Comparison of ENCODE assay signal across 8 cellular contexts in the genomic region with DNA sequence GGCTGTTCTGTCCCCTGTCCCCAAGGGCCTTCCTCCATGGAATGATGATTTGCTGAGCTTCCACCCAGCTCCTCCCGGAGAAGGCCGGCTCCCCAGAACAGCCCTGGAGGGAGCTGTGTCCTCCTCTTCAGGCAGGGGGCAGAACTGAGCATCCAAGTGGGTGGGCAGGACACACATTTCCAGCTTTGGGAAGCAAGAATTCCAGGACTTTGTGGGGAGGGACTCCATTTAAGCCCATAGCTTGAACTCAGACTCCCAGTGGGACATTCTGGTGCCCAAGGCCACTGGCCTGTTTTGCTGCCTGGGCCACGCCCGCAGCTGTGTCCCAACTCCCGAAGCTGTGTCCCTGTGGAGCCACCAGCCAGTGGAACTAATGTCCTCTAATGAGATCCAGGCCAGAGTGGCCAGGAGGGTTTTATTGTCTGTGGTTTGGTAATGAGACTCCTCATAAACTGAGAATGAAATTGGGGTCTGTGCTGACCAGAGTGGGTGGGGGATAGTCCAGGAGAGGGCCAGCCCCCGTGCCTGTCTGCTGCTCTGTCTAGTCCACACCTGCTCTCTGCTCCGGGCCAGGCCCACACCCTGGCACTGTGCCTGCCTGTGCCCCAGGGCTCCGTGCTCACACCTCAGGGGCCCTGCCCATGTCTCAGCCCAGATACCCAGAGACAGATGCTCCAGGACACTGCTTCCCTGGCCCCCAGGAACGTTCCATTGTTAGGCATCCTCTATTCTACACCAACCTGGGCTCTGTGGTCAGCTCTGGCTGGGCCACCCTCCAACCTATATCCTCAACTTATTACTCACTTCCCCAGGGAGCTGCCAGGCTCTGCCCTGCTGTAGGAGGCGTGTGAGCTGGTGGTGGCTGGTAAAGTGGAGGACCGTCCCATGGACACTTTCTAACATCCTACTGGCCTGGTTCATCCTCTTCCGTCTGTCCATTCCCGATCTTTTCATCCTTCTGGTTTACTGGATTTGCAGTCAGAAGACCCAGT. TPM values are rescaled to one million over a fixed set of nuclear protein-coding genes. Genes with fewer than 3 reads are reported as not detected.
A peak's percentile ranks its signal among the peaks of the same experiment; 100 is the strongest.
DNase-seq lines count a peak whose midpoint lies in the region; TF ChIP-seq lines count a peak whose summit lies in the region.

No MANE protein-coding gene starts in this region.

- no peak overlapping the region for H3K4me3 Mint-ChIP-seq in neural crest cell
- no peak overlapping the region for H3K4me3 Mint-ChIP-seq in T-helper 2 cell treated with Interferon-gamma antibody and Interleukin-4, amounts not matched to agents 5 μg/mL and 100 μg/mL, for 36 hours

- peaks cover 8% of the 10 kb centered on the region; the same call in 1 of the 2 replicates for H4K20me1 ChIP-seq in MM.1S (ENCODE audit: insufficient read depth, low read length)

- H3K36me3 ChIP-seq in MM.1S (replicated peaks; ENCODE audit: insufficient read depth, low read length), result no peaks in the 10 kb centered on the region

- no peak overlapping the region for H3K27ac Mint-ChIP-seq in neural crest cell (ENCODE audit: unreplicated experiment)
- H3K27ac Mint-ChIP-seq in T-helper 2 cell treated with Interferon-gamma antibody and Interleukin-4, amounts not matched to agents 5 μg/mL and 100 μg/mL, for 36 hours, result no peak overlapping the region

- peaks cover 42% of the 10 kb centered on the region for H3K4me1 ChIP-seq in MM.1S (ENCODE audit: low read length)

- H3K36me3 Mint-ChIP-seq in neural crest cell (ENCODE audit: low read depth), result no peaks in the 10 kb centered on the region
- no peaks in the 10 kb centered on the region for H3K36me3 Mint-ChIP-seq in T-helper 2 cell treated with Interferon-gamma antibody and Interleukin-4, amounts not matched to agents 5 μg/mL and 100 μg/mL, for 36 hours (ENCODE audit: low read depth)

- no peak overlapping the region for H3K4me3 ChIP-seq in MM.1S (ENCODE audit: low read length)

- peak overlapping the region; percentile 89 for H3K27ac ChIP-seq in MM.1S (ENCODE audit: low read length)

- H3F3A ChIP-seq in MM.1S (ENCODE audit: insufficient read depth, low read length), result peaks cover 26% of the 10 kb centered on the region; the same call in 1 of the 2 replicates

- DNase-seq in Daoy (ENCODE audit: low read depth), result peak; percentile 69
- no peak for DNase-seq in MM.1S
- DNase-seq in ecto neural progenitor cell (ENCODE audit: low spot score), result peak; percentile 81
- DNase-seq in neural crest cell (ENCODE audit: low read depth, low spot score), result peak; percentile 44
- DNase-seq in NCI-H2171 treated with DMSO at 0.1 percent for 48 hours (lab: John Stamatoyannopoulos, UW), result no peak
- no peak for DNase-seq in activated CD8-positive, alpha-beta memory T cell treated with anti-CD3 and anti-CD28 coated beads for 24 hours
- DNase-seq in T-helper 2 cell treated with Interferon-gamma antibody and Interleukin-4, amounts not matched to agents 5 μg/mL and 100 μg/mL, for 36 hours (ENCODE audit: low spot score), result no peak
- DNase-seq in stimulated activated CD4-positive, alpha-beta T cell treated with anti-CD3 and anti-CD28 coated beads, Interleukin-2, amount 100 ng/mL, for 48 hours, result no peak

- no peaks in the 10 kb centered on the region for H3K9me3 ChIP-seq in MM.1S (replicated peaks; ENCODE audit: insufficient read depth, low read length)

- no peaks in the 10 kb centered on the region for H3K9me2 ChIP-seq in MM.1S (replicated peaks; ENCODE audit: insufficient read depth, low read length)

- no peak overlapping the region for H2AFZ ChIP-seq in MM.1S (ENCODE audit: low read length)

- TF ChIP-seq CTCF in MM.1S (IDR thresholded peaks at IDR 0.05; ENCODE audit: low read length) (peak; percentile 31), neural crest cell (conservative IDR thresholded peaks at IDR 0.05) (peak; percentile 51)

- H3K9me3 Mint-ChIP-seq in neural crest cell, result no peaks in the 10 kb centered on the region
- H3K9me3 Mint-ChIP-seq in T-helper 2 cell treated with Interferon-gamma antibody and Interleukin-4, amounts not matched to agents 5 μg/mL and 100 μg/mL, for 36 hours, result no peaks in the 10 kb centered on the region

- peak overlapping the region; percentile 97 for H3K4me2 ChIP-seq in MM.1S (ENCODE audit: low read depth, low read length)

- no peaks in the 10 kb centered on the region for H3K27me3 ChIP-seq in MM.1S (replicated peaks; ENCODE audit: insufficient read depth, low read length)

- peaks cover 65% of the 10 kb centered on the region for H3K4me1 Mint-ChIP-seq in neural crest cell
- H3K4me1 Mint-ChIP-seq in T-helper 2 cell treated with Interferon-gamma antibody and Interleukin-4, amounts not matched to agents 5 μg/mL and 100 μg/mL, for 36 hours (ENCODE audit: low read depth), result no peaks in the 10 kb centered on the region

- no peaks in the 10 kb centered on the region for H3K27me3 Mint-ChIP-seq in neural crest cell (ENCODE audit: low read depth)
- peaks cover 32% of the 10 kb centered on the region for H3K27me3 Mint-ChIP-seq in T-helper 2 cell treated with Interferon-gamma antibody and Interleukin-4, amounts not matched to agents 5 μg/mL and 100 μg/mL, for 36 hours (ENCODE audit: low read depth)

- peak overlapping the region; percentile 16; the same call in 1 of the 2 replicates for H3K9ac ChIP-seq in MM.1S (ENCODE audit: low read length)

- peaks cover 93% of the 10 kb centered on the region for H3K79me2 ChIP-seq in MM.1S (ENCODE audit: low read length)

RNA-seq across cellular contexts. Expression of gene NECTIN1, which starts 7.6 kb away (rescaled TPM):
- 3.3 and 4.1 TPM in 2 replicates for total RNA-seq in Daoy (2014; rRNA removed; shearing (Covaris generic))
- 44.6 and 49.2 TPM in 2 replicates for total RNA-seq in neural crest cell

Comparison
In these comparisons a context has a peak if more than half of its experiments do, and no peak if none do; other contexts are left out.
1. DNase-seq: peak in Daoy (single experiment), ecto neural progenitor cell (single experiment) and neural crest cell (single experiment); none in MM.1S (single experiment), NCI-H2171 treated with DMSO at 0.1 percent for 48 hours (single experiment), activated CD8-positive, alpha-beta memory T cell treated with anti-CD3 and anti-CD28 coated beads for 24 hours (single experiment), T-helper 2 cell treated with Interferon-gamma antibody and Interleukin-4, amounts not matched to agents 5 μg/mL and 100 μg/mL, for 36 hours (single experiment) and stimulated activated CD4-positive, alpha-beta T cell treated with anti-CD3 and anti-CD28 coated beads, Interleukin-2, amount 100 ng/mL, for 48 hours (0 of 2).